10 cellular contexts compared by ENCODE assay signal in genomic region chr20:49037962-49038387, GRCh38. TPM values are rescaled to one million over a fixed set of nuclear protein-coding genes. Genes with fewer than 3 reads are reported as not detected.
A peak's percentile ranks its signal among the peaks of the same experiment; 100 is the strongest.
DNase-seq lines count a peak whose midpoint lies in the region; ATAC-seq and TF ChIP-seq lines count a peak whose summit lies in the region.
"Had no signal": no experiment of that assay in that cellular context is flagged by ENCODE, and none has a peak within 500 bp of the region (broad histone marks: within the 10 kb centered on the region; RNA-seq: fewer than 3 reads in every experiment).

No MANE protein-coding gene starts in this region.

- no peak overlapping the region for H3K14ac ChIP-seq in mesenchymal stem cell (ENCODE audit: low read length in 2 of 2)

- H3K4me2 ChIP-seq in mesenchymal stem cell (ENCODE audit: low read length, poor library complexity, severe bottlenecking) = no peak overlapping the region

- TF ChIP-seq CTCF in GM12865 (IDR thresholded peaks at IDR 0.05; ENCODE audit: insufficient read depth, low read depth, low read length, missing control alignments) (no peak), thyroid gland (IDR thresholded peaks at IDR 0.05) (no peak)

- H4K8ac ChIP-seq in mesenchymal stem cell (ENCODE audit: low read length) = no peak overlapping the region

- H3K79me1 ChIP-seq in mesenchymal stem cell (replicated peaks; ENCODE audit: low read length, poor library complexity, severe bottlenecking) = peaks cover 7% of the 10 kb centered on the region

- H2BK120ac ChIP-seq in mesenchymal stem cell (ENCODE audit: low read depth, low read length) = no peak overlapping the region

- no peak overlapping the region for H2BK15ac ChIP-seq in mesenchymal stem cell (ENCODE audit: low read depth, poor library complexity, severe bottlenecking)

- H3K23ac ChIP-seq in mesenchymal stem cell (ENCODE audit: low read length in 2 of 2) = no peak overlapping the region

- no peak overlapping the region for H2BK5ac ChIP-seq in mesenchymal stem cell (ENCODE audit: low read depth, low read length, poor library complexity, severe bottlenecking)

- no peak overlapping the region for H3K18ac ChIP-seq in mesenchymal stem cell (ENCODE audit: low read depth in 1 of 2, low read length in 2 of 2)

- H3K27ac ChIP-seq in mesenchymal stem cell (ENCODE audit: low read length, poor library complexity, severe bottlenecking) (no peak overlapping the region), thyroid gland (no peak overlapping the region)

- intact Hi-C loops in thyroid gland (cut with DNase I) = no loop called here

- H3K4me1 ChIP-seq in mesenchymal stem cell (ENCODE audit: control insufficient read depth, insufficient read depth, low read depth, low read length) = peaks cover 1% of the 10 kb centered on the region
- peaks cover 0 to 6% of the 10 kb centered on the region in 2 donors for H3K4me1 ChIP-seq in thyroid gland

- H4K91ac ChIP-seq in mesenchymal stem cell (ENCODE audit: low read length) = no peak overlapping the region

- no peak for ATAC-seq in GM18907 (IDR thresholded peaks at IDR 0.05; ENCODE audit: unreplicated experiment)

- 71% methylated on average over 3 of the region's 3 CpGs for WGBS in mesenchymal stem cell
- WGBS in thyroid gland, 2 donors = 82 to 94% methylated on average over 3 of the region's 3 CpGs

- peak; percentile 19 for DNase-seq in GM12865 (ENCODE audit: low read depth)
- DNase-seq in NOMO-1 treated with DMSO at 0.1 percent for 48 hours (lab: John Stamatoyannopoulos, UW; ENCODE audit: unreplicated experiment) = peak; percentile 89
- DNase-seq in activated T-cell treated with anti-CD3 and anti-CD28 coated beads, Interleukin-2, amount 50 U/mL, for 1 hour = peak; percentile 24
- peak; percentile 30 for DNase-seq in mesenchymal stem cell
- no peak for DNase-seq in retina
- no peak for DNase-seq in thyroid gland
- DNase-seq in NCI-H2029 (lab: John Stamatoyannopoulos, UW) = no peak
- DNase-seq: caudate nucleus, NCI-H446 treated with DMSO at 0.1 percent for 48 hours had no signal

- no peak overlapping the region for H3K4ac ChIP-seq in mesenchymal stem cell (ENCODE audit: low read depth in 1 of 2, low read length in 2 of 2)

- H2AK5ac ChIP-seq in mesenchymal stem cell (ENCODE audit: low read length, severe bottlenecking) = no peak overlapping the region

- H3K36me3 ChIP-seq in mesenchymal stem cell (ENCODE audit: control insufficient read depth in 1 of 2, insufficient read depth in 2 of 2, low read depth in 1 of 2, low read length in 2 of 2) (peaks cover 12 to 34% of the 10 kb centered on the region in 2 experiments), thyroid gland (peaks cover 7 to 17% of the 10 kb centered on the region in 2 donors)

- H3K9ac ChIP-seq in mesenchymal stem cell (ENCODE audit: low read length) = no peak overlapping the region

- no peak overlapping the region for H2AFZ ChIP-seq in mesenchymal stem cell (ENCODE audit: low read depth, low read length)

- H3K9me3 ChIP-seq in mesenchymal stem cell (ENCODE audit: control insufficient read depth, low read length) (no peaks in the 10 kb centered on the region), thyroid gland (no peaks in the 10 kb centered on the region)

- H3K27me3 ChIP-seq in mesenchymal stem cell (ENCODE audit: control insufficient read depth in 1 of 2, insufficient read depth in 1 of 2, low read length in 2 of 2) (no peaks in the 10 kb centered on the region), thyroid gland (no peaks in the 10 kb centered on the region)

- H2BK12ac ChIP-seq in mesenchymal stem cell (ENCODE audit: low read length in 2 of 2) = peak overlapping the region in 1 of 2 experiments; percentile 56

- H3K4me3 ChIP-seq in GM12865 (ENCODE audit: low read depth, low read length) (no peak overlapping the region), mesenchymal stem cell (ENCODE audit: insufficient read depth in 1 of 2, low read depth in 1 of 2, low read length in 2 of 2) (no peak overlapping the region), thyroid gland (replicated peaks in 1 of 3) (no peak overlapping the region)

- no peak for TF ChIP-seq POLR2A in thyroid gland (IDR thresholded peaks at IDR 0.05)

RNA-seq across cellular contexts. Expression of gene CSE1L, which starts 8.1 kb away (rescaled TPM):
- 34.9 TPM for polyA plus RNA-seq in mesenchymal stem cell (2013, experiment 1 of 2)
- polyA plus RNA-seq in mesenchymal stem cell (2013, experiment 2 of 2) = 37.0 TPM
- total RNA-seq in thyroid gland = 10 to 100 TPM; 42.8 to 56.6 (median 45.0) TPM

Comparison
In these comparisons a context has a peak if more than half of its experiments do, and no peak if none do; other contexts are left out.
1. DNase-seq: peak in GM12865 (single experiment), NOMO-1 treated with DMSO at 0.1 percent for 48 hours (single experiment), activated T-cell treated with anti-CD3 and anti-CD28 coated beads, Interleukin-2, amount 50 U/mL, for 1 hour (single experiment) and mesenchymal stem cell (single experiment); none in retina (single experiment), thyroid gland (0 of 2) and NCI-H2029 (single experiment).